ENCODE assay signal across 1 cellular context in the genomic region with DNA sequence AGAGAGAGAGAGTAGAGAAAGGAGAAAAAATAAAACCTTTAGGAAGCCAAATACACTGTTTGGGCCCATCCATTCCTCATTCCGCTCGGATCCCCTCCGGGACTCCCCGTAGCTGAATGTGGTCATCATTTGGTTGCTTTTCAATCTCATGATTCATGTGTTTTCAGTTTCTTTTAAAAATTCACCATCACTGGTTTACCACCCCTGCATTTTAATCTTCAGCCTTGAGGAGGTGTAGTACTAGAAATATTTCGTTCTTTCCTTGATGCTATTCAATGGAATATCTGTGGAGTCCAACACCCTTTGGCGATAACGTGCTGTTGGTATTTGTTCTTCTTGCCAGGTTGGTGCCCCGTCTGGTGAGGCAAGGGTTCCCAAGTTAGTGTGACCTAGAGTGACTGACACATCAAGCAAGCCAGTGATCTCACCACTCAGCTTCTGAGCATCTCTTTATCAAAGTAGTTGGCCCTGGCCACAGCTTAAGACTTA.
TF ChIP-seq lines count a peak whose summit lies in the region.

No MANE protein-coding gene starts in this region.

TF ChIP-seq in SK-N-SH, 30 proteins besides CTCF, POLR2A, EP300 and RAD21 (continued from another document):
- TF ChIP-seq, protein P1, sequence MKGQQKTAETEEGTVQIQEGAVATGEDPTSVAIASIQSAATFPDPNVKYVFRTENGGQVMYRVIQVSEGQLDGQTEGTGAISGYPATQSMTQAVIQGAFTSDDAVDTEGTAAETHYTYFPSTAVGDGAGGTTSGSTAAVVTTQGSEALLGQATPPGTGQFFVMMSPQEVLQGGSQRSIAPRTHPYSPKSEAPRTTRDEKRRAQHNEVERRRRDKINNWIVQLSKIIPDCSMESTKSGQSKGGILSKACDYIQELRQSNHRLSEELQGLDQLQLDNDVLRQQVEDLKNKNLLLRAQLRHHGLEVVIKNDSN (IDR thresholded peaks at IDR 0.05; ENCODE audit: borderline replicate concordance, low read depth): no peak
- TF ChIP-seq GABPA (IDR thresholded peaks at IDR 0.05; ENCODE audit: low read depth) (no peak), RFX5 (IDR thresholded peaks at IDR 0.05; ENCODE audit: low read length) (no peak), EZH2phosphoT487 (IDR thresholded peaks at IDR 0.05; ENCODE audit: borderline replicate concordance, low read depth) (no peak), MEF2A (IDR thresholded peaks at IDR 0.05; ENCODE audit: borderline replicate concordance, low read depth) (no peak), TCF12 (IDR thresholded peaks at IDR 0.05) (no peak), MXI1 (IDR thresholded peaks at IDR 0.05; ENCODE audit: low read depth, low read length) (no peak), RXRA (IDR thresholded peaks at IDR 0.05; ENCODE audit: borderline replicate concordance, low read depth) (no peak), SMC3 (IDR thresholded peaks at IDR 0.05; ENCODE audit: low read depth, low read length) (no peak), FOXM1 (IDR thresholded peaks at IDR 0.05; ENCODE audit: low read depth) (no peak)
